ENCODE assay signal across 1 cellular context in the genomic region with DNA sequence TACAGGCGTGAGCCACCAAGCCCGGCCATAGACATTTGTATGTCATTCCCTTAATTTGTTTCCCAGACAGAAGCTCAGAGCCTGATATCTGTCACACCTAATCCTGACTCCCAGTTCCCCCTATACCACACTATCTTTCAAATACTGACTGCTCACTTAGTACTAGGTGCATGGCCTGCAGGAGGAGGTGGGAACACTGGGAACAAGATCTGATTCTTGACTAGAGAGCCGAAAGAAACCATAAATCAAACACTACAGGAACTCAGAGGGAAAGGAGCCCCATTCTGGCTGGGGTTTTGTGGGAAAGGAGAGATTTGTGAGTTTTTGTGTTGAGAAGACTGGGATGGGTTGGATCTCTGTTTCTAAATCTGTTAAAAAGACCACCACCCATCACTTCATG.
A peak's percentile ranks its signal among the peaks of the same experiment; 100 is the strongest.
TF ChIP-seq lines count a peak whose summit lies in the region.

No MANE protein-coding gene starts in this region.

TF ChIP-seq in HepG2, 621 proteins besides CTCF, POLR2A, EP300 and RAD21:
- TF ChIP-seq TOE1 (CRISPR knock-in tag; IDR thresholded peaks at IDR 0.05), result no peak
- 0 out of 2 replicates have a peak, but pooled peaks have one; percentile 32 for TF ChIP-seq TOPORS (CRISPR knock-in tag; IDR thresholded peaks at IDR 0.05)
- TF ChIP-seq, protein P1, sequence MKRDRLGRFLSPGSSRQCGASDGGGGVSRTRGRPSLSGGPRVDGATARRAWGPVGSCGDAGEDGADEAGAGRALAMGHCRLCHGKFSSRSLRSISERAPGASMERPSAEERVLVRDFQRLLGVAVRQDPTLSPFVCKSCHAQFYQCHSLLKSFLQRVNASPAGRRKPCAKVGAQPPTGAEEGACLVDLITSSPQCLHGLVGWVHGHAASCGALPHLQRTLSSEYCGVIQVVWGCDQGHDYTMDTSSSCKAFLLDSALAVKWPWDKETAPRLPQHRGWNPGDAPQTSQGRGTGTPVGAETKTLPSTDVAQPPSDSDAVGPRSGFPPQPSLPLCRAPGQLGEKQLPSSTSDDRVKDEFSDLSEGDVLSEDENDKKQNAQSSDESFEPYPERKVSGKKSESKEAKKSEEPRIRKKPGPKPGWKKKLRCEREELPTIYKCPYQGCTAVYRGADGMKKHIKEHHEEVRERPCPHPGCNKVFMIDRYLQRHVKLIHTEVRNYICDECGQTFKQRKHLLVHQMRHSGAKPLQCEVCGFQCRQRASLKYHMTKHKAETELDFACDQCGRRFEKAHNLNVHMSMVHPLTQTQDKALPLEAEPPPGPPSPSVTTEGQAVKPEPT (CRISPR knock-in tag; IDR thresholded peaks at IDR 0.05; ENCODE audit: low read depth), result no peak
- TF ChIP-seq ZNF788 (CRISPR knock-in tag; IDR thresholded peaks at IDR 0.05; ENCODE audit: borderline replicate concordance), result no peak
- TF ChIP-seq ATF1 (CRISPR knock-in tag; IDR thresholded peaks at IDR 0.05), result no peak
- TF ChIP-seq, protein P2, sequence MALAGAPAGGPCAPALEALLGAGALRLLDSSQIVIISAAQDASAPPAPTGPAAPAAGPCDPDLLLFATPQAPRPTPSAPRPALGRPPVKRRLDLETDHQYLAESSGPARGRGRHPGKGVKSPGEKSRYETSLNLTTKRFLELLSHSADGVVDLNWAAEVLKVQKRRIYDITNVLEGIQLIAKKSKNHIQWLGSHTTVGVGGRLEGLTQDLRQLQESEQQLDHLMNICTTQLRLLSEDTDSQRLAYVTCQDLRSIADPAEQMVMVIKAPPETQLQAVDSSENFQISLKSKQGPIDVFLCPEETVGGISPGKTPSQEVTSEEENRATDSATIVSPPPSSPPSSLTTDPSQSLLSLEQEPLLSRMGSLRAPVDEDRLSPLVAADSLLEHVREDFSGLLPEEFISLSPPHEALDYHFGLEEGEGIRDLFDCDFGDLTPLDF (CRISPR knock-in tag; IDR thresholded peaks at IDR 0.05), result no peak
- TF ChIP-seq NFE2L1 (CRISPR knock-in tag; IDR thresholded peaks at IDR 0.05; ENCODE audit: borderline replicate concordance), result no peak
- TF ChIP-seq ZNF572 (CRISPR knock-in tag; IDR thresholded peaks at IDR 0.05), result 0 out of 2 replicates have a peak, but pooled peaks have one; percentile 26
- TF ChIP-seq CC2D1A (CRISPR knock-in tag; IDR thresholded peaks at IDR 0.05), result no peak
- peak; percentile 12 for TF ChIP-seq PCBP2 (optimal IDR thresholded peaks at IDR 0.05; ENCODE audit: low read depth, low read length, poor library complexity, severe bottlenecking)
- TF ChIP-seq KLF15 (CRISPR knock-in tag; IDR thresholded peaks at IDR 0.05; ENCODE audit: borderline replicate concordance), result no peak
- no peak for TF ChIP-seq ZNF790 (CRISPR knock-in tag; IDR thresholded peaks at IDR 0.05; ENCODE audit: borderline replicate concordance)
- no peak for TF ChIP-seq ZNF136 (CRISPR knock-in tag; IDR thresholded peaks at IDR 0.05; ENCODE audit: low read depth)
- no peak for TF ChIP-seq MEIS2 (CRISPR knock-in tag; IDR thresholded peaks at IDR 0.05)
- no peak for TF ChIP-seq PITX1 (CRISPR knock-in tag; IDR thresholded peaks at IDR 0.05)
- TF ChIP-seq TARDBP (CRISPR knock-in tag; IDR thresholded peaks at IDR 0.05), result 0 out of 2 replicates have a peak, but pooled peaks have one; percentile 40
- TF ChIP-seq SMAD3 (CRISPR knock-in tag; IDR thresholded peaks at IDR 0.05), result no peak
- TF ChIP-seq ZNF839 (CRISPR knock-in tag; IDR thresholded peaks at IDR 0.05; ENCODE audit: borderline replicate concordance), result no peak
- TF ChIP-seq, protein P3, sequence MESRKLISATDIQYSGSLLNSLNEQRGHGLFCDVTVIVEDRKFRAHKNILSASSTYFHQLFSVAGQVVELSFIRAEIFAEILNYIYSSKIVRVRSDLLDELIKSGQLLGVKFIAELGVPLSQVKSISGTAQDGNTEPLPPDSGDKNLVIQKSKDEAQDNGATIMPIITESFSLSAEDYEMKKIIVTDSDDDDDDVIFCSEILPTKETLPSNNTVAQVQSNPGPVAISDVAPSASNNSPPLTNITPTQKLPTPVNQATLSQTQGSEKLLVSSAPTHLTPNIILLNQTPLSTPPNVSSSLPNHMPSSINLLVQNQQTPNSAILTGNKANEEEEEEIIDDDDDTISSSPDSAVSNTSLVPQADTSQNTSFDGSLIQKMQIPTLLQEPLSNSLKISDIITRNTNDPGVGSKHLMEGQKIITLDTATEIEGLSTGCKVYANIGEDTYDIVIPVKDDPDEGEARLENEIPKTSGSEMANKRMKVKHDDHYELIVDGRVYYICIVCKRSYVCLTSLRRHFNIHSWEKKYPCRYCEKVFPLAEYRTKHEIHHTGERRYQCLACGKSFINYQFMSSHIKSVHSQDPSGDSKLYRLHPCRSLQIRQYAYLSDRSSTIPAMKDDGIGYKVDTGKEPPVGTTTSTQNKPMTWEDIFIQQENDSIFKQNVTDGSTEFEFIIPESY (CRISPR knock-in tag; IDR thresholded peaks at IDR 0.05), result no peak
- TF ChIP-seq, protein P4, sequence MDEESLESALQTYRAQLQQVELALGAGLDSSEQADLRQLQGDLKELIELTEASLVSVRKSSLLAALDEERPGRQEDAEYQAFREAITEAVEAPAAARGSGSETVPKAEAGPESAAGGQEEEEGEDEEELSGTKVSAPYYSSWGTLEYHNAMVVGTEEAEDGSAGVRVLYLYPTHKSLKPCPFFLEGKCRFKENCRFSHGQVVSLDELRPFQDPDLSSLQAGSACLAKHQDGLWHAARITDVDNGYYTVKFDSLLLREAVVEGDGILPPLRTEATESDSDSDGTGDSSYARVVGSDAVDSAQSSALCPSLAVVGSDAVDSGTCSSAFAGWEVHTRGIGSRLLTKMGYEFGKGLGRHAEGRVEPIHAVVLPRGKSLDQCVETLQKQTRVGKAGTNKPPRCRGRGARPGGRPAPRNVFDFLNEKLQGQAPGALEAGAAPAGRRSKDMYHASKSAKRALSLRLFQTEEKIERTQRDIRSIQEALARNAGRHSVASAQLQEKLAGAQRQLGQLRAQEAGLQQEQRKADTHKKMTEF (CRISPR knock-in tag; IDR thresholded peaks at IDR 0.05), result no peak
- TF ChIP-seq PAF1 (CRISPR knock-in tag; IDR thresholded peaks at IDR 0.05), result peak; percentile 77; the same call in 1 of the 2 replicates
- TF ChIP-seq, protein P5, sequence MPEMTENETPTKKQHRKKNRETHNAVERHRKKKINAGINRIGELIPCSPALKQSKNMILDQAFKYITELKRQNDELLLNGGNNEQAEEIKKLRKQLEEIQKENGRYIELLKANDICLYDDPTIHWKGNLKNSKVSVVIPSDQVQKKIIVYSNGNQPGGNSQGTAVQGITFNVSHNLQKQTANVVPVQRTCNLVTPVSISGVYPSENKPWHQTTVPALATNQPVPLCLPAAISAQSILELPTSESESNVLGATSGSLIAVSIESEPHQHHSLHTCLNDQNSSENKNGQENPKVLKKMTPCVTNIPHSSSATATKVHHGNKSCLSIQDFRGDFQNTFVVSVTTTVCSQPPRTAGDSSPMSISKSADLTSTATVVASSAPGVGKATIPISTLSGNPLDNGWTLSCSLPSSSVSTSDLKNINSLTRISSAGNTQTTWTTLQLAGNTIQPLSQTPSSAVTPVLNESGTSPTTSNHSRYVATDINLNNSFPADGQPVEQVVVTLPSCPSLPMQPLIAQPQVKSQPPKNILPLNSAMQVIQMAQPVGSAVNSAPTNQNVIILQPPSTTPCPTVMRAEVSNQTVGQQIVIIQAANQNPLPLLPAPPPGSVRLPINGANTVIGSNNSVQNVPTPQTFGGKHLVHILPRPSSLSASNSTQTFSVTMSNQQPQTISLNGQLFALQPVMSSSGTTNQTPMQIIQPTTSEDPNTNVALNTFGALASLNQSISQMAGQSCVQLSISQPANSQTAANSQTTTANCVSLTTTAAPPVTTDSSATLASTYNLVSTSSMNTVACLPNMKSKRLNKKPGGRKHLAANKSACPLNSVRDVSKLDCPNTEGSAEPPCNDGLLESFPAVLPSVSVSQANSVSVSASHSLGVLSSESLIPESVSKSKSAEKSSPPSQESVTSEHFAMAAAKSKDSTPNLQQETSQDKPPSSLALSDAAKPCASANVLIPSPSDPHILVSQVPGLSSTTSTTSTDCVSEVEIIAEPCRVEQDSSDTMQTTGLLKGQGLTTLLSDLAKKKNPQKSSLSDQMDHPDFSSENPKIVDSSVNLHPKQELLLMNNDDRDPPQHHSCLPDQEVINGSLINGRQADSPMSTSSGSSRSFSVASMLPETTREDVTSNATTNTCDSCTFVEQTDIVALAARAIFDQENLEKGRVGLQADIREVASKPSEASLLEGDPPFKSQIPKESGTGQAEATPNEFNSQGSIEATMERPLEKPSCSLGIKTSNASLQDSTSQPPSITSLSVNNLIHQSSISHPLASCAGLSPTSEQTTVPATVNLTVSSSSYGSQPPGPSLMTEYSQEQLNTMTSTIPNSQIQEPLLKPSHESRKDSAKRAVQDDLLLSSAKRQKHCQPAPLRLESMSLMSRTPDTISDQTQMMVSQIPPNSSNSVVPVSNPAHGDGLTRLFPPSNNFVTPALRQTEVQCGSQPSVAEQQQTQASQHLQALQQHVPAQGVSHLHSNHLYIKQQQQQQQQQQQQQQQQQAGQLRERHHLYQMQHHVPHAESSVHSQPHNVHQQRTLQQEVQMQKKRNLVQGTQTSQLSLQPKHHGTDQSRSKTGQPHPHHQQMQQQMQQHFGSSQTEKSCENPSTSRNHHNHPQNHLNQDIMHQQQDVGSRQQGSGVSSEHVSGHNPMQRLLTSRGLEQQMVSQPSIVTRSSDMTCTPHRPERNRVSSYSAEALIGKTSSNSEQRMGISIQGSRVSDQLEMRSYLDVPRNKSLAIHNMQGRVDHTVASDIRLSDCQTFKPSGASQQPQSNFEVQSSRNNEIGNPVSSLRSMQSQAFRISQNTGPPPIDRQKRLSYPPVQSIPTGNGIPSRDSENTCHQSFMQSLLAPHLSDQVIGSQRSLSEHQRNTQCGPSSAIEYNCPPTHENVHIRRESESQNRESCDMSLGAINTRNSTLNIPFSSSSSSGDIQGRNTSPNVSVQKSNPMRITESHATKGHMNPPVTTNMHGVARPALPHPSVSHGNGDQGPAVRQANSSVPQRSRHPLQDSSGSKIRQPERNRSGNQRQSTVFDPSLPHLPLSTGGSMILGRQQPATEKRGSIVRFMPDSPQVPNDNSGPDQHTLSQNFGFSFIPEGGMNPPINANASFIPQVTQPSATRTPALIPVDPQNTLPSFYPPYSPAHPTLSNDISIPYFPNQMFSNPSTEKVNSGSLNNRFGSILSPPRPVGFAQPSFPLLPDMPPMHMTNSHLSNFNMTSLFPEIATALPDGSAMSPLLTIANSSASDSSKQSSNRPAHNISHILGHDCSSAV (CRISPR knock-in tag; IDR thresholded peaks at IDR 0.05; ENCODE audit: borderline replicate concordance), result no peak
- TF ChIP-seq EEA1 (CRISPR knock-in tag; IDR thresholded peaks at IDR 0.05; ENCODE audit: borderline replicate concordance), result no peak
- no peak for TF ChIP-seq REXO4 (CRISPR knock-in tag; IDR thresholded peaks at IDR 0.05; ENCODE audit: borderline replicate concordance)
- no peak for TF ChIP-seq ZFP82 (CRISPR knock-in tag; IDR thresholded peaks at IDR 0.05; ENCODE audit: borderline replicate concordance)
- no peak for TF ChIP-seq THAP11 (CRISPR knock-in tag; IDR thresholded peaks at IDR 0.05)
- no peak for TF ChIP-seq ZNF292 (CRISPR knock-in tag; IDR thresholded peaks at IDR 0.05; ENCODE audit: borderline replicate concordance, low read depth)
- TF ChIP-seq, protein P6, sequence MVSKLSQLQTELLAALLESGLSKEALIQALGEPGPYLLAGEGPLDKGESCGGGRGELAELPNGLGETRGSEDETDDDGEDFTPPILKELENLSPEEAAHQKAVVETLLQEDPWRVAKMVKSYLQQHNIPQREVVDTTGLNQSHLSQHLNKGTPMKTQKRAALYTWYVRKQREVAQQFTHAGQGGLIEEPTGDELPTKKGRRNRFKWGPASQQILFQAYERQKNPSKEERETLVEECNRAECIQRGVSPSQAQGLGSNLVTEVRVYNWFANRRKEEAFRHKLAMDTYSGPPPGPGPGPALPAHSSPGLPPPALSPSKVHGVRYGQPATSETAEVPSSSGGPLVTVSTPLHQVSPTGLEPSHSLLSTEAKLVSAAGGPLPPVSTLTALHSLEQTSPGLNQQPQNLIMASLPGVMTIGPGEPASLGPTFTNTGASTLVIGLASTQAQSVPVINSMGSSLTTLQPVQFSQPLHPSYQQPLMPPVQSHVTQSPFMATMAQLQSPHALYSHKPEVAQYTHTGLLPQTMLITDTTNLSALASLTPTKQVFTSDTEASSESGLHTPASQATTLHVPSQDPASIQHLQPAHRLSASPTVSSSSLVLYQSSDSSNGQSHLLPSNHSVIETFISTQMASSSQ (IDR thresholded peaks at IDR 0.05; ENCODE audit: low read depth), result no peak
- TF ChIP-seq, protein P6 (CRISPR knock-in tag; IDR thresholded peaks at IDR 0.05; ENCODE audit: borderline replicate concordance), result no peak
- TF ChIP-seq POLR2G (IDR thresholded peaks at IDR 0.05; ENCODE audit: low read depth, low read length), result peak; percentile 61
